In the genomic region with DNA sequence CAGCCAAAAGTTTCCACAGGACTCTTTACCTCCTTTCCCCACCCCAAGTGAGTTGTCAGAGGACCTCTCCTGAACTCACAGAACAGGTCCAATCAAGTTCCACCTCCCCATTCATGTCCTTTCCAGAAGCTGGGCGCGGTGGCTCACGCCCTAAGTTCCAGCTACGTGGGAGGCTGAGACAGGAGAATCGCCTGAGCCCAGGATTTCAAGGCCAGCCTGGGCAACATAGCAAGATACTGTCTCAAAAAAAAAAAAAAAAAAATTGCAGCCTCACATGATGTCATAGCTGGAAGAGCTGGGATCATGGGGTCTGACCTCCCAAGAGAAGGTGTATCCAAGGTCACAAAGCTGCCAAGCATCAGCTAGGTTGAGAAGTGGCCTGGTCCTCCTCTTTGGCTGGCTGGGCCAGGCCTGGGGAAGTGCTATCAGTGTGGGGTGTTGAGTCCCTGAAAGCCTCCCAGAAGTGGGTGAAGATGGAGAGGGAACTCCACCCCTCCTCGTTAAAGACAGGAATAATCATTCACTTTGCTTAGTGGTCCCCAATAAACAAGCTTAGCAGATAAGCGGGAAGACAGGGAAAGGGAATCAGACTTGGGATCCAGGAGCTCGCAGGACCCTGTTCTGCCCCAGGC, we compare ENCODE assay signal across 11 cellular contexts. TPM values are rescaled to one million over a fixed set of nuclear protein-coding genes. Genes with fewer than 3 reads are reported as not detected.
DNase-seq lines count a peak whose midpoint lies in the region; ATAC-seq and TF ChIP-seq lines count a peak whose summit lies in the region.
"Had no signal": no experiment of that assay in that cellular context is flagged by ENCODE, and none has a peak within 500 bp of the region (broad histone marks: within the 10 kb centered on the region; RNA-seq: fewer than 3 reads in every experiment).

No MANE protein-coding gene starts in this region.

- DNase-seq in activated naive CD8-positive, alpha-beta T cell treated with anti-CD3 and anti-CD28 coated beads for 36 hours, result no peak
- DNase-seq in neural crest cell (ENCODE audit: low read depth, low spot score) (no peak), ureter (ENCODE audit: low spot score) (peak; percentile 67), H4 (ENCODE audit: low spot score) (no peak)
- DNase-seq: BE2C, NCI-H1694 treated with DMSO at 0.1 percent for 48 hours had no signal

- H3K36me3 Mint-ChIP-seq in activated naive CD8-positive, alpha-beta T cell, result peaks cover 3% of the 10 kb centered on the region
- H3K36me3 Mint-ChIP-seq in activated naive CD8-positive, alpha-beta T cell treated with anti-CD3 and anti-CD28 coated beads for 36 hours, result peaks cover 2% of the 10 kb centered on the region
- peaks cover 14% of the 10 kb centered on the region for H3K36me3 Mint-ChIP-seq in dendritic cell treated with granulocyte-macrophage colony-stimulating factor and Interleukin-4, amounts not matched to agents 40 ng/mL and 50 ng/mL, for 4 days (ENCODE audit: low read depth)
- peaks cover 7% of the 10 kb centered on the region for H3K36me3 Mint-ChIP-seq in neural crest cell (ENCODE audit: low read depth)

- no peaks in the 10 kb centered on the region for H3K9me3 Mint-ChIP-seq in activated naive CD8-positive, alpha-beta T cell (ENCODE audit: low read depth)
- no peaks in the 10 kb centered on the region for H3K9me3 Mint-ChIP-seq in activated naive CD8-positive, alpha-beta T cell treated with anti-CD3 and anti-CD28 coated beads for 36 hours
- H3K9me3 Mint-ChIP-seq in dendritic cell treated with granulocyte-macrophage colony-stimulating factor and Interleukin-4, amounts not matched to agents 40 ng/mL and 50 ng/mL, for 4 days, result no peaks in the 10 kb centered on the region
- H3K9me3 Mint-ChIP-seq in neural crest cell, result no peaks in the 10 kb centered on the region
- H3K9me3 Mint-ChIP-seq: endodermal cell had no signal

- ATAC-seq in GM21423 (IDR thresholded peaks at IDR 0.05; ENCODE audit: unreplicated experiment), result no peak
- ATAC-seq in GM19463 (IDR thresholded peaks at IDR 0.05; ENCODE audit: unreplicated experiment), result no peak

- H3K4me3 Mint-ChIP-seq in activated naive CD8-positive, alpha-beta T cell, result no peak overlapping the region
- no peak overlapping the region for H3K4me3 Mint-ChIP-seq in activated naive CD8-positive, alpha-beta T cell treated with anti-CD3 and anti-CD28 coated beads for 36 hours
- H3K4me3 Mint-ChIP-seq in dendritic cell treated with granulocyte-macrophage colony-stimulating factor and Interleukin-4, amounts not matched to agents 40 ng/mL and 50 ng/mL, for 4 days, result peak overlapping the region; percentile 49
- H3K4me3 Mint-ChIP-seq in neural crest cell, result peak overlapping the region; percentile 45
- H3K4me3 Mint-ChIP-seq: endodermal cell had no signal

- H3K4me1 Mint-ChIP-seq in activated naive CD8-positive, alpha-beta T cell (ENCODE audit: low read depth), result peaks cover 16% of the 10 kb centered on the region
- peaks cover 30% of the 10 kb centered on the region for H3K4me1 Mint-ChIP-seq in activated naive CD8-positive, alpha-beta T cell treated with anti-CD3 and anti-CD28 coated beads for 36 hours
- peaks cover 58% of the 10 kb centered on the region for H3K4me1 Mint-ChIP-seq in dendritic cell treated with granulocyte-macrophage colony-stimulating factor and Interleukin-4, amounts not matched to agents 40 ng/mL and 50 ng/mL, for 4 days (ENCODE audit: low read depth)
- H3K4me1 Mint-ChIP-seq in neural crest cell, result peaks cover 45% of the 10 kb centered on the region
- H3K4me1 Mint-ChIP-seq: endodermal cell had no signal

- intact Hi-C loops in dendritic cell treated with granulocyte-macrophage colony-stimulating factor and Interleukin-4, amounts not matched to agents 40 ng/mL and 50 ng/mL, for 4 days (cut with micrococcal nuclease), result no loop called here

- peak overlapping the region; percentile 28 for H3K27ac Mint-ChIP-seq in activated naive CD8-positive, alpha-beta T cell
- H3K27ac Mint-ChIP-seq in activated naive CD8-positive, alpha-beta T cell treated with anti-CD3 and anti-CD28 coated beads for 36 hours, result no peak overlapping the region
- H3K27ac Mint-ChIP-seq in dendritic cell treated with granulocyte-macrophage colony-stimulating factor and Interleukin-4, amounts not matched to agents 40 ng/mL and 50 ng/mL, for 4 days, result peak overlapping the region; percentile 95
- peak overlapping the region; percentile 64 for H3K27ac Mint-ChIP-seq in neural crest cell (ENCODE audit: unreplicated experiment)
- H3K27ac Mint-ChIP-seq: endodermal cell had no signal

- H3K27me3 Mint-ChIP-seq in activated naive CD8-positive, alpha-beta T cell, result no peaks in the 10 kb centered on the region
- H3K27me3 Mint-ChIP-seq in activated naive CD8-positive, alpha-beta T cell treated with anti-CD3 and anti-CD28 coated beads for 36 hours, result no peaks in the 10 kb centered on the region
- no peaks in the 10 kb centered on the region for H3K27me3 Mint-ChIP-seq in dendritic cell treated with granulocyte-macrophage colony-stimulating factor and Interleukin-4, amounts not matched to agents 40 ng/mL and 50 ng/mL, for 4 days
- peaks cover 3% of the 10 kb centered on the region for H3K27me3 Mint-ChIP-seq in neural crest cell (ENCODE audit: low read depth)

- no peak for TF ChIP-seq CTCF in neural crest cell (conservative IDR thresholded peaks at IDR 0.05)

RNA-seq across cellular contexts. Expression of gene MNT, which starts 5.5 kb away (rescaled TPM):
- total RNA-seq in activated naive CD8-positive, alpha-beta T cell treated with anti-CD3 and anti-CD28 coated beads for 36 hours, result 10 to 100 TPM; 23.8 to 25.6 TPM
- total RNA-seq in neural crest cell (24.7 and 26.9 TPM in 2 replicates), ureter (47.4 TPM)
- 0.39 and 1.5 TPM in 2 replicates for total RNA-seq in H4 (2014; rRNA removed; shearing (Covaris generic))

Comparison
In these comparisons a context has a peak if more than half of its experiments do, and no peak if none do; other contexts are left out.
1. H3K4me3 Mint-ChIP-seq: peak in dendritic cell treated with granulocyte-macrophage colony-stimulating factor and Interleukin-4, amounts not matched to agents 40 ng/mL and 50 ng/mL, for 4 days (single experiment) and neural crest cell (single experiment); none in activated naive CD8-positive, alpha-beta T cell (single experiment) and activated naive CD8-positive, alpha-beta T cell treated with anti-CD3 and anti-CD28 coated beads for 36 hours (single experiment).